11 cellular contexts compared by ENCODE assay signal in the genomic region with DNA sequence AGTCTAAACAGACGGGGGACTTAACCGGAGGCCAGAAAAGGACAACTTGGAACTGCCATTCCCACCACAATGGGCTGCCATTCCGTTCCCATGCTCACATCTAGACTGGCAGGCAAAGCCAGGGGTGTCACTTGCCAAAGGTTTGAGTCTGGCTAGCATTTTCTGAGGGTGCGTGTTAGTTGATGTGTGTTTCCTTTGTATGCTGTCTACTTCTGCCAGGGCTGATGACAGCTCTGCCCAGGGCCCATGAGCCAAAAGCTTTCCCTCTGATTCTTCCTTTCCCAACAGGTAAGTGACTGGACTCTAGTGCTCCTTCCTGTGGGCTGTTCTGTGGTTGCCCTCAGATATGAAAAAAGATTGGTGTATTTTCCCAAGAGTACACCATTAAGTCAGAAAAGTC.
DNase-seq lines count a peak whose midpoint lies in the region; ATAC-seq and TF ChIP-seq lines count a peak whose summit lies in the region.
"Had no signal": no experiment of that assay in that cellular context is flagged by ENCODE, and none has a peak within 500 bp of the region (broad histone marks: within the 10 kb centered on the region; RNA-seq: fewer than 3 reads in every experiment).

No MANE protein-coding gene starts in this region.

- DNase-seq in tibial nerve (ENCODE audit: low spot score in 2 of 2) (no peak), hepatic stellate cell (ENCODE audit: low spot score) (no peak), NCI-H345 treated with DMSO at 0.1 percent for 48 hours (lab: John Stamatoyannopoulos, UW; ENCODE audit: unreplicated experiment) (no peak)
- DNase-seq: activated CD4-positive, alpha-beta T cell treated with anti-CD3 and anti-CD28 coated beads, Interleukin-2, amount 50 U/mL, for 1 hour; NCI-H345; RPMI8226 had no signal

- TF ChIP-seq CTCF in OCI-LY1 (IDR thresholded peaks at IDR 0.05; ENCODE audit: low read length) (no peak), tibial nerve (IDR thresholded peaks at IDR 0.05) (no peak)

- H3K79me2 ChIP-seq in OCI-LY1 (ENCODE audit: insufficient read depth, low read length): peaks cover 98% of the 10 kb centered on the region

- H3F3A ChIP-seq in OCI-LY1 (ENCODE audit: insufficient read depth, low read length): no peaks in the 10 kb centered on the region

- no peaks in the 10 kb centered on the region for H4K20me1 ChIP-seq in OCI-LY1 (ENCODE audit: insufficient read depth, low read length)

- peak overlapping the region; percentile 52 for H3K4me2 ChIP-seq in OCI-LY1 (ENCODE audit: low read length)

- 92 to 95% methylated on average over 4 of the region's 4 CpGs for WGBS in ectodermal cell, 2 experiments
- WGBS in mesodermal cell (ENCODE audit: insufficient coverage in 2 of 2), 2 experiments: 88 to 95% methylated on average over 3 to 4 of the region's 4 CpGs
- WGBS in tibial nerve, 2 donors: 72 to 91% methylated on average over 4 of the region's 4 CpGs

- H3K27ac ChIP-seq in OCI-LY1 (ENCODE audit: low read depth, low read length, poor library complexity, severe bottlenecking): peak overlapping the region; percentile 61
- peak overlapping the region; percentile 52 for H3K27ac ChIP-seq in ectodermal cell (ENCODE audit: insufficient read depth, low read depth, low read length, poor library complexity, severe bottlenecking)
- H3K27ac ChIP-seq in mesodermal cell (ENCODE audit: low read depth, low read length, severe bottlenecking): peak overlapping the region; percentile 39
- peak overlapping the region in 3 of 4 donors; percentile 34 to 59 (median 59) for H3K27ac ChIP-seq in tibial nerve

- TF ChIP-seq POLR2A in tibial nerve (IDR thresholded peaks at IDR 0.05): no peak

- H3K9me3 ChIP-seq in OCI-LY1 (ENCODE audit: low read length): no peaks in the 10 kb centered on the region
- H3K9me3 ChIP-seq in ectodermal cell (ENCODE audit: control insufficient read depth, low read length): no peaks in the 10 kb centered on the region
- no peaks in the 10 kb centered on the region for H3K9me3 ChIP-seq in mesodermal cell (ENCODE audit: control insufficient read depth, low read length)
- no peaks in the 10 kb centered on the region for H3K9me3 ChIP-seq in tibial nerve

- H3K27me3 ChIP-seq in OCI-LY1 (ENCODE audit: insufficient read depth, low read length): no peaks in the 10 kb centered on the region
- no peaks in the 10 kb centered on the region for H3K27me3 ChIP-seq in ectodermal cell (ENCODE audit: control insufficient read depth, insufficient read depth, low read length, poor library complexity, severe bottlenecking)
- H3K27me3 ChIP-seq in tibial nerve: no peaks in the 10 kb centered on the region

- no peak overlapping the region for H2AFZ ChIP-seq in OCI-LY1 (ENCODE audit: low read length)

- H3K4me3 ChIP-seq in OCI-LY1 (ENCODE audit: low read depth, low read length, poor library complexity, severe bottlenecking) (peak overlapping the region; percentile 7), ectodermal cell (ENCODE audit: insufficient read depth, low read depth, low read length) (no peak overlapping the region), mesodermal cell (ENCODE audit: extremely low read depth, insufficient read depth, low read length, poor library complexity, severe bottlenecking) (no peak overlapping the region), tibial nerve (no peak overlapping the region)

- no peak for TF ChIP-seq EP300 in tibial nerve (IDR thresholded peaks at IDR 0.05)

- peak overlapping the region; percentile 37; the same call in 1 of the 2 replicates for H3K9ac ChIP-seq in OCI-LY1 (ENCODE audit: low read length)

- no peak for ATAC-seq in HG03280 (IDR thresholded peaks at IDR 0.05; ENCODE audit: unreplicated experiment)
- ATAC-seq: activated T-helper 17 cell treated with anti-CD3 and anti-CD28 coated beads, Interleukin-2, amount 50 U/mL, for 72 hours had no signal

- H3K4me1 ChIP-seq in OCI-LY1 (ENCODE audit: insufficient read depth, low read length, severe bottlenecking) (peaks cover 71% of the 10 kb centered on the region), ectodermal cell (ENCODE audit: control insufficient read depth, insufficient read depth, low read length) (peaks cover 41% of the 10 kb centered on the region), mesodermal cell (ENCODE audit: control insufficient read depth, insufficient read depth, low read length, poor library complexity, severe bottlenecking) (peaks cover 25% of the 10 kb centered on the region), tibial nerve (peaks cover 0 to 48% (median 30%) of the 10 kb centered on the region in 4 donors)

- no peaks in the 10 kb centered on the region for H3K9me2 ChIP-seq in OCI-LY1 (ENCODE audit: low read depth, low read length)

- H3K36me3 ChIP-seq in OCI-LY1 (ENCODE audit: insufficient read depth, low read length) (peaks cover 40% of the 10 kb centered on the region; the same call in 1 of the 2 replicates), ectodermal cell (ENCODE audit: control insufficient read depth, insufficient read depth, low read length) (no peaks in the 10 kb centered on the region), mesodermal cell (ENCODE audit: control insufficient read depth, insufficient read depth, low read length) (peaks cover 13% of the 10 kb centered on the region), tibial nerve (no peaks in the 10 kb centered on the region)
